2 cellular contexts compared by ENCODE assay signal in the genomic region with DNA sequence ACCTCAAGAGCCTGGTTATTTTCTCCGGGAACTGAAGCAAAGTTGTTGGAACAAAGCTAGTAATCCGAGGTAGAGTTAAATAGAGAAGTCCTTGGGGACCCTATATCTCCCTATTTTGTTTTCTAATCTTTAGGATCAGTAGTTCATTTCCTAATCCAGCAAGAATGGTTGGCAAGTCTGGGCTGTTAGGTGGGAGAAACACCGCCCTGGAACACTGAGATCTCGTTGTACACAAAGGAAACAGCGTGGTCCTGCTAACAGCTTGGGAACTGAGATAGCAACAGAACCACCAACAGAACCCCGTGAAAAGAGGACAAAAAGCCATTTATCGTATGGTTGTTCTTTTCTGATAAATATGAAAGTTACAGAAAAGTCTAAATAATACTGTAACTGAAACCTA.
A peak's percentile ranks its signal among the peaks of the same experiment; 100 is the strongest.
TF ChIP-seq lines count a peak whose summit lies in the region.

No MANE protein-coding gene starts in this region.

TF ChIP-seq in GM23338, 12 proteins besides CTCF, POLR2A, EP300 and RAD21 (continued from another document):
- TF ChIP-seq POLR2AphosphoS5 (IDR thresholded peaks at IDR 0.05; ENCODE audit: low read depth) = no peak
- TF ChIP-seq ZNF114 (CRISPR knock-in tag; IDR thresholded peaks at IDR 0.05) = no peak
TF ChIP-seq in GM23338: peak in this region for 0.

TF ChIP-seq in K562, 482 proteins besides CTCF, POLR2A, EP300 and RAD21 (continued from another document):
- TF ChIP-seq, protein P1, sequence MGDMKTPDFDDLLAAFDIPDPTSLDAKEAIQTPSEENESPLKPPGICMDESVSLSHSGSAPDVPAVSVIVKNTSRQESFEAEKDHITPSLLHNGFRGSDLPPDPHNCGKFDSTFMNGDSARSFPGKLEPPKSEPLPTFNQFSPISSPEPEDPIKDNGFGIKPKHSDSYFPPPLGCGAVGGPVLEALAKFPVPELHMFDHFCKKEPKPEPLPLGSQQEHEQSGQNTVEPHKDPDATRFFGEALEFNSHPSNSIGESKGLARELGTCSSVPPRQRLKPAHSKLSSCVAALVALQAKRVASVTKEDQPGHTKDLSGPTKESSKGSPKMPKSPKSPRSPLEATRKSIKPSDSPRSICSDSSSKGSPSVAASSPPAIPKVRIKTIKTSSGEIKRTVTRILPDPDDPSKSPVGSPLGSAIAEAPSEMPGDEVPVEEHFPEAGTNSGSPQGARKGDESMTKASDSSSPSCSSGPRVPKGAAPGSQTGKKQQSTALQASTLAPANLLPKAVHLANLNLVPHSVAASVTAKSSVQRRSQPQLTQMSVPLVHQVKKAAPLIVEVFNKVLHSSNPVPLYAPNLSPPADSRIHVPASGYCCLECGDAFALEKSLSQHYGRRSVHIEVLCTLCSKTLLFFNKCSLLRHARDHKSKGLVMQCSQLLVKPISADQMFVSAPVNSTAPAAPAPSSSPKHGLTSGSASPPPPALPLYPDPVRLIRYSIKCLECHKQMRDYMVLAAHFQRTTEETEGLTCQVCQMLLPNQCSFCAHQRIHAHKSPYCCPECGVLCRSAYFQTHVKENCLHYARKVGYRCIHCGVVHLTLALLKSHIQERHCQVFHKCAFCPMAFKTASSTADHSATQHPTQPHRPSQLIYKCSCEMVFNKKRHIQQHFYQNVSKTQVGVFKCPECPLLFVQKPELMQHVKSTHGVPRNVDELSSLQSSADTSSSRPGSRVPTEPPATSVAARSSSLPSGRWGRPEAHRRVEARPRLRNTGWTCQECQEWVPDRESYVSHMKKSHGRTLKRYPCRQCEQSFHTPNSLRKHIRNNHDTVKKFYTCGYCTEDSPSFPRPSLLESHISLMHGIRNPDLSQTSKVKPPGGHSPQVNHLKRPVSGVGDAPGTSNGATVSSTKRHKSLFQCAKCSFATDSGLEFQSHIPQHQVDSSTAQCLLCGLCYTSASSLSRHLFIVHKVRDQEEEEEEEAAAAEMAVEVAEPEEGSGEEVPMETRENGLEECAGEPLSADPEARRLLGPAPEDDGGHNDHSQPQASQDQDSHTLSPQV (IDR thresholded peaks at IDR 0.05) = 0 out of 2 replicates have a peak, but pooled peaks have one; percentile 33
- TF ChIP-seq MEIS2 (IDR thresholded peaks at IDR 0.05; ENCODE audit: partially characterized antibody) = no peak
- TF ChIP-seq, protein P2, sequence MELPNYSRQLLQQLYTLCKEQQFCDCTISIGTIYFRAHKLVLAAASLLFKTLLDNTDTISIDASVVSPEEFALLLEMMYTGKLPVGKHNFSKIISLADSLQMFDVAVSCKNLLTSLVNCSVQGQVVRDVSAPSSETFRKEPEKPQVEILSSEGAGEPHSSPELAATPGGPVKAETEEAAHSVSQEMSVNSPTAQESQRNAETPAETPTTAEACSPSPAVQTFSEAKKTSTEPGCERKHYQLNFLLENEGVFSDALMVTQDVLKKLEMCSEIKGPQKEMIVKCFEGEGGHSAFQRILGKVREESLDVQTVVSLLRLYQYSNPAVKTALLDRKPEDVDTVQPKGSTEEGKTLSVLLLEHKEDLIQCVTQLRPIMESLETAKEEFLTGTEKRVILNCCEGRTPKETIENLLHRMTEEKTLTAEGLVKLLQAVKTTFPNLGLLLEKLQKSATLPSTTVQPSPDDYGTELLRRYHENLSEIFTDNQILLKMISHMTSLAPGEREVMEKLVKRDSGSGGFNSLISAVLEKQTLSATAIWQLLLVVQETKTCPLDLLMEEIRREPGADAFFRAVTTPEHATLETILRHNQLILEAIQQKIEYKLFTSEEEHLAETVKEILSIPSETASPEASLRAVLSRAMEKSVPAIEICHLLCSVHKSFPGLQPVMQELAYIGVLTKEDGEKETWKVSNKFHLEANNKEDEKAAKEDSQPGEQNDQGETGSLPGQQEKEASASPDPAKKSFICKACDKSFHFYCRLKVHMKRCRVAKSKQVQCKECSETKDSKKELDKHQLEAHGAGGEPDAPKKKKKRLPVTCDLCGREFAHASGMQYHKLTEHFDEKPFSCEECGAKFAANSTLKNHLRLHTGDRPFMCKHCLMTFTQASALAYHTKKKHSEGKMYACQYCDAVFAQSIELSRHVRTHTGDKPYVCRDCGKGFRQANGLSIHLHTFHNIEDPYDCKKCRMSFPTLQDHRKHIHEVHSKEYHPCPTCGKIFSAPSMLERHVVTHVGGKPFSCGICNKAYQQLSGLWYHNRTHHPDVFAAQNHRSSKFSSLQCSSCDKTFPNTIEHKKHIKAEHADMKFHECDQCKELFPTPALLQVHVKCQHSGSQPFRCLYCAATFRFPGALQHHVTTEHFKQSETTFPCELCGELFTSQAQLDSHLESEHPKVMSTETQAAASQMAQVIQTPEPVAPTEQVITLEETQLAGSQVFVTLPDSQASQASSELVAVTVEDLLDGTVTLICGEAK (IDR thresholded peaks at IDR 0.05) = no peak
- TF ChIP-seq, protein P2 (CRISPR knock-in tag; IDR thresholded peaks at IDR 0.05) = no peak
- no peak for TF ChIP-seq NFE2L1 (tag; IDR thresholded peaks at IDR 0.05; ENCODE audit: borderline replicate concordance, low read depth)
- no peak for TF ChIP-seq SNIP1 (IDR thresholded peaks at IDR 0.05; ENCODE audit: low read depth)
